Comparison of ENCODE assay signal across 1 cellular context in the genomic region with DNA sequence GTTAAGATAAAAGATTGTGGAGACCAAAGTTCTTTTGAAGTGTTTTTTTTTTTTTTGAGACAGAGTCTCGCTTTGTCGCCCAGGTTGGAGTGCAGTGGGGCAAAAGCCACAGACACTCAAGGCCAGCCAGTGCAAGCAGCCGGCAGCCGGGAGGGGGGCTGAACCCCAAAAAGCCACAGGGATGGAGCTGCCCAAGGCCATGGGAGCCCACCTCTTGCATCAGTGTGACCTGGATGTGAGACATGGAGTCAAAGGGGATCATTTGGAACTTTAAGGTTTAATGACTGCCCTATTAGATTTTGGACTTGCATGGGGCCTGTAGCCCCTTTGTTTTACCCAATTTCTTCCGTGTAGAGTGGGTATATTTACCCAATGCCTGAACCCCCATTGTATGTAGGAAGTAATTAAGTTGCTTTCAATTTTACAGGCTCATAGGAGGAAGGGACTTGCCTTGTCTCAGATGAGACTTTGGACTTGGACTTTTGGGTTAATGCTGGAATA.
A peak's percentile ranks its signal among the peaks of the same experiment; 100 is the strongest.
TF ChIP-seq lines count a peak whose summit lies in the region.
"Not testable (repeated sequence)": the region's sequence is repeated elsewhere in the genome, so short reads cannot be mapped to it uniquely, and the experiment has no call there.

No MANE protein-coding gene starts in this region.

TF ChIP-seq in HepG2, 621 proteins besides CTCF, POLR2A, EP300 and RAD21 (continued from another document and continues in another):
- TF ChIP-seq, protein P1, sequence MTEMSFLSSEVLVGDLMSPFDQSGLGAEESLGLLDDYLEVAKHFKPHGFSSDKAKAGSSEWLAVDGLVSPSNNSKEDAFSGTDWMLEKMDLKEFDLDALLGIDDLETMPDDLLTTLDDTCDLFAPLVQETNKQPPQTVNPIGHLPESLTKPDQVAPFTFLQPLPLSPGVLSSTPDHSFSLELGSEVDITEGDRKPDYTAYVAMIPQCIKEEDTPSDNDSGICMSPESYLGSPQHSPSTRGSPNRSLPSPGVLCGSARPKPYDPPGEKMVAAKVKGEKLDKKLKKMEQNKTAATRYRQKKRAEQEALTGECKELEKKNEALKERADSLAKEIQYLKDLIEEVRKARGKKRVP (CRISPR knock-in tag; IDR thresholded peaks at IDR 0.05), result peak in 1 of 2 experiments; percentile 69; a peak in 2 of 4 replicates
- TF ChIP-seq PHF8 (CRISPR knock-in tag; IDR thresholded peaks at IDR 0.05) (0 out of 2 replicates have a peak, but pooled peaks have one; percentile 24), AKAP8 (CRISPR knock-in tag; IDR thresholded peaks at IDR 0.05) (0 out of 2 replicates have a peak, but pooled peaks have one; percentile 68), ZNF543 (CRISPR knock-in tag; IDR thresholded peaks at IDR 0.05) (peak; percentile 76), PPARG (CRISPR knock-in tag; conservative IDR thresholded peaks at IDR 0.05) (peak; percentile 99), ZBTB7B (CRISPR knock-in tag; IDR thresholded peaks at IDR 0.05) (peak; percentile 95; the same call in 1 of the 2 replicates), THAP11 (CRISPR knock-in tag; IDR thresholded peaks at IDR 0.05) (peak; percentile 11; the same call in 1 of the 2 replicates), ZNF44 (CRISPR knock-in tag; IDR thresholded peaks at IDR 0.05) (0 out of 2 replicates have a peak, but pooled peaks have one; percentile 52), GATAD2A (CRISPR knock-in tag; IDR thresholded peaks at IDR 0.05) (peak; percentile 82), RARA (CRISPR knock-in tag; IDR thresholded peaks at IDR 0.05) (peak; percentile 80), SOX13 (CRISPR knock-in tag; conservative IDR thresholded peaks at IDR 0.05 in 1 of 2, IDR thresholded peaks at IDR 0.05 in 1 of 2) (0 out of 4 replicates have a peak, but pooled peaks of 1 of the 2 experiments have one; percentile 54), TBX2 (CRISPR knock-in tag; IDR thresholded peaks at IDR 0.05; ENCODE audit: borderline replicate concordance) (peak; percentile 74), SKI (IDR thresholded peaks at IDR 0.05; ENCODE audit: partially characterized antibody) (peak; percentile 91), NCOA2 (CRISPR knock-in tag; IDR thresholded peaks at IDR 0.05) (peak; percentile 70; the same call in 1 of the 2 replicates), DPF2 (CRISPR knock-in tag; IDR thresholded peaks at IDR 0.05; ENCODE audit: borderline replicate concordance, low read depth) (0 out of 2 replicates have a peak, but pooled peaks have one; percentile 26), KDM6A (CRISPR knock-in tag; IDR thresholded peaks at IDR 0.05; ENCODE audit: low read depth) (0 out of 2 replicates have a peak, but pooled peaks have one; percentile 13)
- TF ChIP-seq, protein P2, sequence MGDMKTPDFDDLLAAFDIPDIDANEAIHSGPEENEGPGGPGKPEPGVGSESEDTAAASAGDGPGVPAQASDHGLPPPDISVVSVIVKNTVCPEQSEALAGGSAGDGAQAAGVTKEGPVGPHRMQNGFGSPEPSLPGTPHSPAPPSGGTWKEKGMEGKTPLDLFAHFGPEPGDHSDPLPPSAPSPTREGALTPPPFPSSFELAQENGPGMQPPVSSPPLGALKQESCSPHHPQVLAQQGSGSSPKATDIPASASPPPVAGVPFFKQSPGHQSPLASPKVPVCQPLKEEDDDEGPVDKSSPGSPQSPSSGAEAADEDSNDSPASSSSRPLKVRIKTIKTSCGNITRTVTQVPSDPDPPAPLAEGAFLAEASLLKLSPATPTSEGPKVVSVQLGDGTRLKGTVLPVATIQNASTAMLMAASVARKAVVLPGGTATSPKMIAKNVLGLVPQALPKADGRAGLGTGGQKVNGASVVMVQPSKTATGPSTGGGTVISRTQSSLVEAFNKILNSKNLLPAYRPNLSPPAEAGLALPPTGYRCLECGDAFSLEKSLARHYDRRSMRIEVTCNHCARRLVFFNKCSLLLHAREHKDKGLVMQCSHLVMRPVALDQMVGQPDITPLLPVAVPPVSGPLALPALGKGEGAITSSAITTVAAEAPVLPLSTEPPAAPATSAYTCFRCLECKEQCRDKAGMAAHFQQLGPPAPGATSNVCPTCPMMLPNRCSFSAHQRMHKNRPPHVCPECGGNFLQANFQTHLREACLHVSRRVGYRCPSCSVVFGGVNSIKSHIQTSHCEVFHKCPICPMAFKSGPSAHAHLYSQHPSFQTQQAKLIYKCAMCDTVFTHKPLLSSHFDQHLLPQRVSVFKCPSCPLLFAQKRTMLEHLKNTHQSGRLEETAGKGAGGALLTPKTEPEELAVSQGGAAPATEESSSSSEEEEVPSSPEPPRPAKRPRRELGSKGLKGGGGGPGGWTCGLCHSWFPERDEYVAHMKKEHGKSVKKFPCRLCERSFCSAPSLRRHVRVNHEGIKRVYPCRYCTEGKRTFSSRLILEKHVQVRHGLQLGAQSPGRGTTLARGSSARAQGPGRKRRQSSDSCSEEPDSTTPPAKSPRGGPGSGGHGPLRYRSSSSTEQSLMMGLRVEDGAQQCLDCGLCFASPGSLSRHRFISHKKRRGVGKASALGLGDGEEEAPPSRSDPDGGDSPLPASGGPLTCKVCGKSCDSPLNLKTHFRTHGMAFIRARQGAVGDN (CRISPR knock-in tag; IDR thresholded peaks at IDR 0.05), result peak; percentile 76
- TF ChIP-seq, protein P3, sequence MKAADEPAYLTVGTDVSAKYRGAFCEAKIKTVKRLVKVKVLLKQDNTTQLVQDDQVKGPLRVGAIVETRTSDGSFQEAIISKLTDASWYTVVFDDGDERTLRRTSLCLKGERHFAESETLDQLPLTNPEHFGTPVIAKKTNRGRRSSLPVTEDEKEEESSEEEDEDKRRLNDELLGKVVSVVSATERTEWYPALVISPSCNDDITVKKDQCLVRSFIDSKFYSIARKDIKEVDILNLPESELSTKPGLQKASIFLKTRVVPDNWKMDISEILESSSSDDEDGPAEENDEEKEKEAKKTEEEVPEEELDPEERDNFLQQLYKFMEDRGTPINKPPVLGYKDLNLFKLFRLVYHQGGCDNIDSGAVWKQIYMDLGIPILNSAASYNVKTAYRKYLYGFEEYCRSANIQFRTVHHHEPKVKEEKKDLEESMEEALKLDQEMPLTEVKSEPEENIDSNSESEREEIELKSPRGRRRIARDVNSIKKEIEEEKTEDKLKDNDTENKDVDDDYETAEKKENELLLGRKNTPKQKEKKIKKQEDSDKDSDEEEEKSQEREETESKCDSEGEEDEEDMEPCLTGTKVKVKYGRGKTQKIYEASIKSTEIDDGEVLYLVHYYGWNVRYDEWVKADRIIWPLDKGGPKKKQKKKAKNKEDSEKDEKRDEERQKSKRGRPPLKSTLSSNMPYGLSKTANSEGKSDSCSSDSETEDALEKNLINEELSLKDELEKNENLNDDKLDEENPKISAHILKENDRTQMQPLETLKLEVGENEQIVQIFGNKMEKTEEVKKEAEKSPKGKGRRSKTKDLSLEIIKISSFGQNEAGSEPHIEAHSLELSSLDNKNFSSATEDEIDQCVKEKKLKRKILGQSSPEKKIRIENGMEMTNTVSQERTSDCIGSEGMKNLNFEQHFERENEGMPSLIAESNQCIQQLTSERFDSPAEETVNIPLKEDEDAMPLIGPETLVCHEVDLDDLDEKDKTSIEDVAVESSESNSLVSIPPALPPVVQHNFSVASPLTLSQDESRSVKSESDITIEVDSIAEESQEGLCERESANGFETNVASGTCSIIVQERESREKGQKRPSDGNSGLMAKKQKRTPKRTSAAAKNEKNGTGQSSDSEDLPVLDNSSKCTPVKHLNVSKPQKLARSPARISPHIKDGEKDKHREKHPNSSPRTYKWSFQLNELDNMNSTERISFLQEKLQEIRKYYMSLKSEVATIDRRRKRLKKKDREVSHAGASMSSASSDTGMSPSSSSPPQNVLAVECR (CRISPR knock-in tag; IDR thresholded peaks at IDR 0.05; ENCODE audit: borderline replicate concordance), result peak; percentile 47; the same call in 1 of the 2 replicates
- not testable (repeated sequence) for TF ChIP-seq SOX13 (IDR thresholded peaks at IDR 0.05)
- TF ChIP-seq, protein P4, sequence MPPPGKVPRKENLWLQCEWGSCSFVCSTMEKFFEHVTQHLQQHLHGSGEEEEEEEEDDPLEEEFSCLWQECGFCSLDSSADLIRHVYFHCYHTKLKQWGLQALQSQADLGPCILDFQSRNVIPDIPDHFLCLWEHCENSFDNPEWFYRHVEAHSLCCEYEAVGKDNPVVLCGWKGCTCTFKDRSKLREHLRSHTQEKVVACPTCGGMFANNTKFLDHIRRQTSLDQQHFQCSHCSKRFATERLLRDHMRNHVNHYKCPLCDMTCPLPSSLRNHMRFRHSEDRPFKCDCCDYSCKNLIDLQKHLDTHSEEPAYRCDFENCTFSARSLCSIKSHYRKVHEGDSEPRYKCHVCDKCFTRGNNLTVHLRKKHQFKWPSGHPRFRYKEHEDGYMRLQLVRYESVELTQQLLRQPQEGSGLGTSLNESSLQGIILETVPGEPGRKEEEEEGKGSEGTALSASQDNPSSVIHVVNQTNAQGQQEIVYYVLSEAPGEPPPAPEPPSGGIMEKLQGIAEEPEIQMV (CRISPR knock-in tag; IDR thresholded peaks at IDR 0.05; ENCODE audit: low read depth), result peak; percentile 72; the same call in 1 of the 2 replicates
- TF ChIP-seq, protein P5, sequence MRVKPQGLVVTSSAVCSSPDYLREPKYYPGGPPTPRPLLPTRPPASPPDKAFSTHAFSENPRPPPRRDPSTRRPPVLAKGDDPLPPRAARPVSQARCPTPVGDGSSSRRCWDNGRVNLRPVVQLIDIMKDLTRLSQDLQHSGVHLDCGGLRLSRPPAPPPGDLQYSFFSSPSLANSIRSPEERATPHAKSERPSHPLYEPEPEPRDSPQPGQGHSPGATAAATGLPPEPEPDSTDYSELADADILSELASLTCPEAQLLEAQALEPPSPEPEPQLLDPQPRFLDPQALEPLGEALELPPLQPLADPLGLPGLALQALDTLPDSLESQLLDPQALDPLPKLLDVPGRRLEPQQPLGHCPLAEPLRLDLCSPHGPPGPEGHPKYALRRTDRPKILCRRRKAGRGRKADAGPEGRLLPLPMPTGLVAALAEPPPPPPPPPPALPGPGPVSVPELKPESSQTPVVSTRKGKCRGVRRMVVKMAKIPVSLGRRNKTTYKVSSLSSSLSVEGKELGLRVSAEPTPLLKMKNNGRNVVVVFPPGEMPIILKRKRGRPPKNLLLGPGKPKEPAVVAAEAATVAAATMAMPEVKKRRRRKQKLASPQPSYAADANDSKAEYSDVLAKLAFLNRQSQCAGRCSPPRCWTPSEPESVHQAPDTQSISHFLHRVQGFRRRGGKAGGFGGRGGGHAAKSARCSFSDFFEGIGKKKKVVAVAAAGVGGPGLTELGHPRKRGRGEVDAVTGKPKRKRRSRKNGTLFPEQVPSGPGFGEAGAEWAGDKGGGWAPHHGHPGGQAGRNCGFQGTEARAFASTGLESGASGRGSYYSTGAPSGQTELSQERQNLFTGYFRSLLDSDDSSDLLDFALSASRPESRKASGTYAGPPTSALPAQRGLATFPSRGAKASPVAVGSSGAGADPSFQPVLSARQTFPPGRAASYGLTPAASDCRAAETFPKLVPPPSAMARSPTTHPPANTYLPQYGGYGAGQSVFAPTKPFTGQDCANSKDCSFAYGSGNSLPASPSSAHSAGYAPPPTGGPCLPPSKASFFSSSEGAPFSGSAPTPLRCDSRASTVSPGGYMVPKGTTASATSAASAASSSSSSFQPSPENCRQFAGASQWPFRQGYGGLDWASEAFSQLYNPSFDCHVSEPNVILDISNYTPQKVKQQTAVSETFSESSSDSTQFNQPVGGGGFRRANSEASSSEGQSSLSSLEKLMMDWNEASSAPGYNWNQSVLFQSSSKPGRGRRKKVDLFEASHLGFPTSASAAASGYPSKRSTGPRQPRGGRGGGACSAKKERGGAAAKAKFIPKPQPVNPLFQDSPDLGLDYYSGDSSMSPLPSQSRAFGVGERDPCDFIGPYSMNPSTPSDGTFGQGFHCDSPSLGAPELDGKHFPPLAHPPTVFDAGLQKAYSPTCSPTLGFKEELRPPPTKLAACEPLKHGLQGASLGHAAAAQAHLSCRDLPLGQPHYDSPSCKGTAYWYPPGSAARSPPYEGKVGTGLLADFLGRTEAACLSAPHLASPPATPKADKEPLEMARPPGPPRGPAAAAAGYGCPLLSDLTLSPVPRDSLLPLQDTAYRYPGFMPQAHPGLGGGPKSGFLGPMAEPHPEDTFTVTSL (CRISPR knock-in tag; IDR thresholded peaks at IDR 0.05; ENCODE audit: borderline replicate concordance), result peak; percentile 41; the same call in 1 of the 2 replicates
- TF ChIP-seq, protein P6, sequence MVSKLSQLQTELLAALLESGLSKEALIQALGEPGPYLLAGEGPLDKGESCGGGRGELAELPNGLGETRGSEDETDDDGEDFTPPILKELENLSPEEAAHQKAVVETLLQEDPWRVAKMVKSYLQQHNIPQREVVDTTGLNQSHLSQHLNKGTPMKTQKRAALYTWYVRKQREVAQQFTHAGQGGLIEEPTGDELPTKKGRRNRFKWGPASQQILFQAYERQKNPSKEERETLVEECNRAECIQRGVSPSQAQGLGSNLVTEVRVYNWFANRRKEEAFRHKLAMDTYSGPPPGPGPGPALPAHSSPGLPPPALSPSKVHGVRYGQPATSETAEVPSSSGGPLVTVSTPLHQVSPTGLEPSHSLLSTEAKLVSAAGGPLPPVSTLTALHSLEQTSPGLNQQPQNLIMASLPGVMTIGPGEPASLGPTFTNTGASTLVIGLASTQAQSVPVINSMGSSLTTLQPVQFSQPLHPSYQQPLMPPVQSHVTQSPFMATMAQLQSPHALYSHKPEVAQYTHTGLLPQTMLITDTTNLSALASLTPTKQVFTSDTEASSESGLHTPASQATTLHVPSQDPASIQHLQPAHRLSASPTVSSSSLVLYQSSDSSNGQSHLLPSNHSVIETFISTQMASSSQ (IDR thresholded peaks at IDR 0.05; ENCODE audit: low read depth), result peak; percentile 10; the same call in 1 of the 2 replicates
- TF ChIP-seq, protein P6 (CRISPR knock-in tag; IDR thresholded peaks at IDR 0.05; ENCODE audit: borderline replicate concordance), result peak; percentile 59; the same call in 1 of the 2 replicates
- TF ChIP-seq, protein P7, sequence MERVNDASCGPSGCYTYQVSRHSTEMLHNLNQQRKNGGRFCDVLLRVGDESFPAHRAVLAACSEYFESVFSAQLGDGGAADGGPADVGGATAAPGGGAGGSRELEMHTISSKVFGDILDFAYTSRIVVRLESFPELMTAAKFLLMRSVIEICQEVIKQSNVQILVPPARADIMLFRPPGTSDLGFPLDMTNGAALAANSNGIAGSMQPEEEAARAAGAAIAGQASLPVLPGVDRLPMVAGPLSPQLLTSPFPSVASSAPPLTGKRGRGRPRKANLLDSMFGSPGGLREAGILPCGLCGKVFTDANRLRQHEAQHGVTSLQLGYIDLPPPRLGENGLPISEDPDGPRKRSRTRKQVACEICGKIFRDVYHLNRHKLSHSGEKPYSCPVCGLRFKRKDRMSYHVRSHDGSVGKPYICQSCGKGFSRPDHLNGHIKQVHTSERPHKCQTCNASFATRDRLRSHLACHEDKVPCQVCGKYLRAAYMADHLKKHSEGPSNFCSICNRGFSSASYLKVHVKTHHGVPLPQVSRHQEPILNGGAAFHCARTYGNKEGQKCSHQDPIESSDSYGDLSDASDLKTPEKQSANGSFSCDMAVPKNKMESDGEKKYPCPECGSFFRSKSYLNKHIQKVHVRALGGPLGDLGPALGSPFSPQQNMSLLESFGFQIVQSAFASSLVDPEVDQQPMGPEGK (CRISPR knock-in tag; IDR thresholded peaks at IDR 0.05), result peak; percentile 70
